ENCODE assay signal across 1 cellular context in the genomic region with DNA sequence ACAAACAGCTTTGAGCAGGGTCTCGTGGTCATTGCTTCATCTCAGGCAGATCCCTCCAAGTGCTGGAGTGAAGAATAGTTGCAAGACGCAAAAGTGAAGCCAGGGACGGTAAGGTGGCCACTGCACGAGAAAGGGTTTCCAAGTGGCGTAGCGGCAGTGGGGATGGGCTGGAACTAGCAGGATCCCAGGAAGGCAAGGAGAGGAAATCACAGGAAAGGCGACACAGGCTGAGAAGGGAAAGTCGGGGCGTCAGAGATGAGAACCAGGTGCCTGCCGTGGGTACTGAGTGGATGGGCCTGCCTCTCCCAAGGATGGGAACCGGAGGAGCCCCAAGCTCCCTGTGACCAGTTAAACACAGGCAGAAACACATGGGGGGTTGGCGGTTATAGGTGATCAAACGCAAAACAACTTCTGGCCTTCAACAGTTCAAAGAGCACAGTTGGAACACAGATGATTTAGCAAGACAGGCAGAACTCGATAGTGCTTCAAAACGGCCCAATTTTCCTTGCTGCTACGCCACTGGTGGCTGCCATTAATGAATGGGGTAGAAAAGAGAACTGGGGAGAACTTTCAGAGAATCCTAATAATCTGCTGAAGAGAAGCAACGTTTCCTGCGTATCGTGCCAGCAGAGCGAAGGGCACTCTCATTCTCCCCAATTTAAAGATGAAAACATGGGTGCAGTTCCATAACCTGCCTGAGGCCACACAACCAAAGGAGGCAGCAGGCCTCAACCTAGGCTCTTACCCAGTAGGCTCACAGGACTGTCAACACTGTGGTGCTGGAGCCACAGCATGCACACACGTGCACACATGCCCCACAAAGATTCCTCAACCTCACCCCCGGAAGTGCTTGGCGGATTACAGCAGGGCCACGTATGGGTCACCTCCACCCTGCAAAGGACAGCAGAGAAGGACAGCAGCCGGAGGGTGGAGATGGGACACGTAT.
TF ChIP-seq lines count a peak whose summit lies in the region.

No MANE protein-coding gene starts in this region.

TF ChIP-seq in HepG2, 621 proteins besides CTCF, POLR2A, EP300 and RAD21 (continued from another document and continues in another):
- TF ChIP-seq, protein P1, sequence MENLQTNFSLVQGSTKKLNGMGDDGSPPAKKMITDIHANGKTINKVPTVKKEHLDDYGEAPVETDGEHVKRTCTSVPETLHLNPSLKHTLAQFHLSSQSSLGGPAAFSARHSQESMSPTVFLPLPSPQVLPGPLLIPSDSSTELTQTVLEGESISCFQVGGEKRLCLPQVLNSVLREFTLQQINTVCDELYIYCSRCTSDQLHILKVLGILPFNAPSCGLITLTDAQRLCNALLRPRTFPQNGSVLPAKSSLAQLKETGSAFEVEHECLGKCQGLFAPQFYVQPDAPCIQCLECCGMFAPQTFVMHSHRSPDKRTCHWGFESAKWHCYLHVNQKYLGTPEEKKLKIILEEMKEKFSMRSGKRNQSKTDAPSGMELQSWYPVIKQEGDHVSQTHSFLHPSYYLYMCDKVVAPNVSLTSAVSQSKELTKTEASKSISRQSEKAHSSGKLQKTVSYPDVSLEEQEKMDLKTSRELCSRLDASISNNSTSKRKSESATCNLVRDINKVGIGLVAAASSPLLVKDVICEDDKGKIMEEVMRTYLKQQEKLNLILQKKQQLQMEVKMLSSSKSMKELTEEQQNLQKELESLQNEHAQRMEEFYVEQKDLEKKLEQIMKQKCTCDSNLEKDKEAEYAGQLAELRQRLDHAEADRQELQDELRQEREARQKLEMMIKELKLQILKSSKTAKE (CRISPR knock-in tag; IDR thresholded peaks at IDR 0.05; ENCODE audit: borderline replicate concordance), result no peak
- TF ChIP-seq ZNF607 (CRISPR knock-in tag; IDR thresholded peaks at IDR 0.05; ENCODE audit: borderline replicate concordance), result no peak
- TF ChIP-seq ZBTB7A (CRISPR knock-in tag; IDR thresholded peaks at IDR 0.05), result no peak
- TF ChIP-seq, protein P2, sequence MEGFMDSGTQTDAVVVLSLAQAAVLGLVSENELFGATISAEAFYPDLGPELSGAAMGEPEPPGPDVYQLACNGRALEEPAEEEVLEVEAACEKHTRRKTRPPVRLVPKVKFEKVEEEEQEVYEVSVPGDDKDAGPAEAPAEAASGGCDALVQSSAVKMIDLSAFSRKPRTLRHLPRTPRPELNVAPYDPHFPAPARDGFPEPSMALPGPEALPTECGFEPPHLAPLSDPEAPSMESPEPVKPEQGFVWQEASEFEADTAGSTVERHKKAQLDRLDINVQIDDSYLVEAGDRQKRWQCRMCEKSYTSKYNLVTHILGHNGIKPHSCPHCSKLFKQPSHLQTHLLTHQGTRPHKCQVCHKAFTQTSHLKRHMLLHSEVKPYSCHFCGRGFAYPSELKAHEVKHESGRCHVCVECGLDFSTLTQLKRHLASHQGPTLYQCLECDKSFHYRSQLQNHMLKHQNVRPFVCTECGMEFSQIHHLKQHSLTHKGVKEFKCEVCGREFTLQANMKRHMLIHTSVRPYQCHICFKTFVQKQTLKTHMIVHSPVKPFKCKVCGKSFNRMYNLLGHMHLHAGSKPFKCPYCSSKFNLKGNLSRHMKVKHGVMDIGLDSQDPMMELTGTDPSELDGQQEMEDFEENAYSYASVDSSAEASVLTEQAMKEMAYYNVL (CRISPR knock-in tag; IDR thresholded peaks at IDR 0.05; ENCODE audit: borderline replicate concordance), result no peak
- TF ChIP-seq, protein P3, sequence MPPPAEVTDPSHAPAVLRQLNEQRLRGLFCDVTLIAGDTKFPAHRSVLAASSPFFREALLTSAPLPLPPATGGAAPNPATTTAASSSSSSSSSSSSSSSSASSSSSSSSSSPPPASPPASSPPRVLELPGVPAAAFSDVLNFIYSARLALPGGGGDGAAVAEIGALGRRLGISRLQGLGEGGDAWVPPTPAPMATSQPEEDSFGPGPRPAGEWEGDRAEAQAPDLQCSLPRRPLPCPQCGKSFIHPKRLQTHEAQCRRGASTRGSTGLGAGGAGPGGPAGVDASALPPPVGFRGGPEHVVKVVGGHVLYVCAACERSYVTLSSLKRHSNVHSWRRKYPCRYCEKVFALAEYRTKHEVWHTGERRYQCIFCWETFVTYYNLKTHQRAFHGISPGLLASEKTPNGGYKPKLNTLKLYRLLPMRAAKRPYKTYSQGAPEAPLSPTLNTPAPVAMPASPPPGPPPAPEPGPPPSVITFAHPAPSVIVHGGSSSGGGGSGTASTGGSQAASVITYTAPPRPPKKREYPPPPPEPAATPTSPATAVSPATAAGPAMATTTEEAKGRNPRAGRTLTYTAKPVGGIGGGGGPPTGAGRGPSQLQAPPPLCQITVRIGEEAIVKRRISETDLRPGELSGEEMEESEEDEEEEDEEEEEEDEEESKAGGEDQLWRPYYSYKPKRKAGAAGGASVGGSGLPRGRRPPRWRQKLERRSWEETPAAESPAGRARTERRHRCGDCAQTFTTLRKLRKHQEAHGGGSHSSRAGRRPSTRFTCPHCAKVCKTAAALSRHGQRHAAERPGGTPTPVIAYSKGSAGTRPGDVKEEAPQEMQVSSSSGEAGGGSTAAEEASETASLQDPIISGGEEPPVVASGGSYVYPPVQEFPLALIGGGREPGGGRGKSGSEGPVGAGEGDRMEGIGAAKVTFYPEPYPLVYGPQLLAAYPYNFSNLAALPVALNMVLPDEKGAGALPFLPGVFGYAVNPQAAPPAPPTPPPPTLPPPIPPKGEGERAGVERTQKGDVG (CRISPR knock-in tag; IDR thresholded peaks at IDR 0.05; ENCODE audit: borderline replicate concordance), result peak; percentile 96; the same call in 1 of the 2 replicates
- TF ChIP-seq, protein P4, sequence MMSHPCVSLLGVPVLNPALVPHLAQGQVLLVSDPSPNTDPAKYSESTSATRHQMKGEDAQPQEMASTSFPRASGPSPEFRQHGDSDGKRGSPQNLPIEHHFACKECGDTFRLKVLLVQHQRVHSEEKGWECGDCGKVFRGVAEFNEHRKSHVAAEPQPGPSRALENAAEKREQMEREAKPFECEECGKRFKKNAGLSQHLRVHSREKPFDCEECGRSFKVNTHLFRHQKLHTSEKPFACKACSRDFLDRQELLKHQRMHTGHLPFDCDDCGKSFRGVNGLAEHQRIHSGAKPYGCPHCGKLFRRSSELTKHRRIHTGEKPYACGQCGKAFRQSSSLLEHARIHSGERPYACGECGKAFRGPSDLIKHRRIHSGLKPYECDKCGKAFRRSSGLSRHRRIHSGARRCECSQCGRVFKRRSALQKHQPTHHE (CRISPR knock-in tag; IDR thresholded peaks at IDR 0.05; ENCODE audit: borderline replicate concordance), result no peak
- TF ChIP-seq MIXL1 (CRISPR knock-in tag; IDR thresholded peaks at IDR 0.05), result no peak
- 0 out of 2 replicates have a peak, but pooled peaks have one; percentile 9 for TF ChIP-seq ZNF274 (CRISPR knock-in tag; IDR thresholded peaks at IDR 0.05)
- TF ChIP-seq ZMAT3 (CRISPR knock-in tag; conservative IDR thresholded peaks at IDR 0.05), result no peak
- TF ChIP-seq ELF4 (CRISPR knock-in tag; IDR thresholded peaks at IDR 0.05; ENCODE audit: borderline replicate concordance), result no peak
- TF ChIP-seq, protein P5, sequence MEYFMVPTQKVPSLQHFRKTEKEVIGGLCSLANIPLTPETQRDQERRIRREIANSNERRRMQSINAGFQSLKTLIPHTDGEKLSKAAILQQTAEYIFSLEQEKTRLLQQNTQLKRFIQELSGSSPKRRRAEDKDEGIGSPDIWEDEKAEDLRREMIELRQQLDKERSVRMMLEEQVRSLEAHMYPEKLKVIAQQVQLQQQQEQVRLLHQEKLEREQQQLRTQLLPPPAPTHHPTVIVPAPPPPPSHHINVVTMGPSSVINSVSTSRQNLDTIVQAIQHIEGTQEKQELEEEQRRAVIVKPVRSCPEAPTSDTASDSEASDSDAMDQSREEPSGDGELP (IDR thresholded peaks at IDR 0.05; ENCODE audit: borderline replicate concordance, low read depth), result peak; percentile 38; the same call in 1 of the 2 replicates
- peak; percentile 38 for TF ChIP-seq GATAD2A (CRISPR knock-in tag; IDR thresholded peaks at IDR 0.05)
- no peak for TF ChIP-seq ZNF891 (CRISPR knock-in tag; IDR thresholded peaks at IDR 0.05)
- TF ChIP-seq RFX5 (IDR thresholded peaks at IDR 0.05; ENCODE audit: low read depth, low read length), result no peak
- no peak; the same call in 1 of the 2 replicates for TF ChIP-seq ZNF570 (CRISPR knock-in tag; IDR thresholded peaks at IDR 0.05; ENCODE audit: borderline replicate concordance)
- TF ChIP-seq KMT2A (CRISPR knock-in tag; IDR thresholded peaks at IDR 0.05), result no peak
- TF ChIP-seq ZNF441 (CRISPR knock-in tag; IDR thresholded peaks at IDR 0.05; ENCODE audit: borderline replicate concordance), result no peak
- 0 out of 2 replicates have a peak, but pooled peaks have one; percentile 21 for TF ChIP-seq CEBPG (CRISPR knock-in tag; IDR thresholded peaks at IDR 0.05)
- no peak for TF ChIP-seq ATRX (CRISPR knock-in tag; IDR thresholded peaks at IDR 0.05; ENCODE audit: borderline replicate concordance)
- TF ChIP-seq, protein P6, sequence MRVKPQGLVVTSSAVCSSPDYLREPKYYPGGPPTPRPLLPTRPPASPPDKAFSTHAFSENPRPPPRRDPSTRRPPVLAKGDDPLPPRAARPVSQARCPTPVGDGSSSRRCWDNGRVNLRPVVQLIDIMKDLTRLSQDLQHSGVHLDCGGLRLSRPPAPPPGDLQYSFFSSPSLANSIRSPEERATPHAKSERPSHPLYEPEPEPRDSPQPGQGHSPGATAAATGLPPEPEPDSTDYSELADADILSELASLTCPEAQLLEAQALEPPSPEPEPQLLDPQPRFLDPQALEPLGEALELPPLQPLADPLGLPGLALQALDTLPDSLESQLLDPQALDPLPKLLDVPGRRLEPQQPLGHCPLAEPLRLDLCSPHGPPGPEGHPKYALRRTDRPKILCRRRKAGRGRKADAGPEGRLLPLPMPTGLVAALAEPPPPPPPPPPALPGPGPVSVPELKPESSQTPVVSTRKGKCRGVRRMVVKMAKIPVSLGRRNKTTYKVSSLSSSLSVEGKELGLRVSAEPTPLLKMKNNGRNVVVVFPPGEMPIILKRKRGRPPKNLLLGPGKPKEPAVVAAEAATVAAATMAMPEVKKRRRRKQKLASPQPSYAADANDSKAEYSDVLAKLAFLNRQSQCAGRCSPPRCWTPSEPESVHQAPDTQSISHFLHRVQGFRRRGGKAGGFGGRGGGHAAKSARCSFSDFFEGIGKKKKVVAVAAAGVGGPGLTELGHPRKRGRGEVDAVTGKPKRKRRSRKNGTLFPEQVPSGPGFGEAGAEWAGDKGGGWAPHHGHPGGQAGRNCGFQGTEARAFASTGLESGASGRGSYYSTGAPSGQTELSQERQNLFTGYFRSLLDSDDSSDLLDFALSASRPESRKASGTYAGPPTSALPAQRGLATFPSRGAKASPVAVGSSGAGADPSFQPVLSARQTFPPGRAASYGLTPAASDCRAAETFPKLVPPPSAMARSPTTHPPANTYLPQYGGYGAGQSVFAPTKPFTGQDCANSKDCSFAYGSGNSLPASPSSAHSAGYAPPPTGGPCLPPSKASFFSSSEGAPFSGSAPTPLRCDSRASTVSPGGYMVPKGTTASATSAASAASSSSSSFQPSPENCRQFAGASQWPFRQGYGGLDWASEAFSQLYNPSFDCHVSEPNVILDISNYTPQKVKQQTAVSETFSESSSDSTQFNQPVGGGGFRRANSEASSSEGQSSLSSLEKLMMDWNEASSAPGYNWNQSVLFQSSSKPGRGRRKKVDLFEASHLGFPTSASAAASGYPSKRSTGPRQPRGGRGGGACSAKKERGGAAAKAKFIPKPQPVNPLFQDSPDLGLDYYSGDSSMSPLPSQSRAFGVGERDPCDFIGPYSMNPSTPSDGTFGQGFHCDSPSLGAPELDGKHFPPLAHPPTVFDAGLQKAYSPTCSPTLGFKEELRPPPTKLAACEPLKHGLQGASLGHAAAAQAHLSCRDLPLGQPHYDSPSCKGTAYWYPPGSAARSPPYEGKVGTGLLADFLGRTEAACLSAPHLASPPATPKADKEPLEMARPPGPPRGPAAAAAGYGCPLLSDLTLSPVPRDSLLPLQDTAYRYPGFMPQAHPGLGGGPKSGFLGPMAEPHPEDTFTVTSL (CRISPR knock-in tag; IDR thresholded peaks at IDR 0.05; ENCODE audit: borderline replicate concordance), result no peak
- TF ChIP-seq, protein P7, sequence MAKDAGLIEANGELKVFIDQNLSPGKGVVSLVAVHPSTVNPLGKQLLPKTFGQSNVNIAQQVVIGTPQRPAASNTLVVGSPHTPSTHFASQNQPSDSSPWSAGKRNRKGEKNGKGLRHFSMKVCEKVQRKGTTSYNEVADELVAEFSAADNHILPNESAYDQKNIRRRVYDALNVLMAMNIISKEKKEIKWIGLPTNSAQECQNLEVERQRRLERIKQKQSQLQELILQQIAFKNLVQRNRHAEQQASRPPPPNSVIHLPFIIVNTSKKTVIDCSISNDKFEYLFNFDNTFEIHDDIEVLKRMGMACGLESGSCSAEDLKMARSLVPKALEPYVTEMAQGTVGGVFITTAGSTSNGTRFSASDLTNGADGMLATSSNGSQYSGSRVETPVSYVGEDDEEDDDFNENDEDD (CRISPR knock-in tag; IDR thresholded peaks at IDR 0.05; ENCODE audit: borderline replicate concordance), result no peak
- peak; percentile 61; the same call in 1 of the 2 replicates for TF ChIP-seq MED1 (CRISPR knock-in tag; IDR thresholded peaks at IDR 0.05)
- TF ChIP-seq, protein P8, sequence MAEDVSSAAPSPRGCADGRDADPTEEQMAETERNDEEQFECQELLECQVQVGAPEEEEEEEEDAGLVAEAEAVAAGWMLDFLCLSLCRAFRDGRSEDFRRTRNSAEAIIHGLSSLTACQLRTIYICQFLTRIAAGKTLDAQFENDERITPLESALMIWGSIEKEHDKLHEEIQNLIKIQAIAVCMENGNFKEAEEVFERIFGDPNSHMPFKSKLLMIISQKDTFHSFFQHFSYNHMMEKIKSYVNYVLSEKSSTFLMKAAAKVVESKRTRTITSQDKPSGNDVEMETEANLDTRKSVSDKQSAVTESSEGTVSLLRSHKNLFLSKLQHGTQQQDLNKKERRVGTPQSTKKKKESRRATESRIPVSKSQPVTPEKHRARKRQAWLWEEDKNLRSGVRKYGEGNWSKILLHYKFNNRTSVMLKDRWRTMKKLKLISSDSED (CRISPR knock-in tag; IDR thresholded peaks at IDR 0.05), result no peak
- no peak for TF ChIP-seq ZFP36L1 (CRISPR knock-in tag; IDR thresholded peaks at IDR 0.05)
- TF ChIP-seq ZNF496 (CRISPR knock-in tag; IDR thresholded peaks at IDR 0.05; ENCODE audit: insufficient replicate concordance), result no peak
- TF ChIP-seq ZNF138 (CRISPR knock-in tag; IDR thresholded peaks at IDR 0.05; ENCODE audit: low read depth), result no peak
- TF ChIP-seq CHD2 (IDR thresholded peaks at IDR 0.05; ENCODE audit: low read depth, low read length), result no peak
- peak; percentile 47; the same call in 1 of the 2 replicates for TF ChIP-seq ZMYM4 (CRISPR knock-in tag; IDR thresholded peaks at IDR 0.05)
- TF ChIP-seq SIN3B (IDR thresholded peaks at IDR 0.05; ENCODE audit: low read length), result no peak
- TF ChIP-seq ZNF33B (CRISPR knock-in tag; IDR thresholded peaks at IDR 0.05), result no peak
- no peak for TF ChIP-seq CBX2 (IDR thresholded peaks at IDR 0.05; ENCODE audit: low read depth, low read length)
- no peak for TF ChIP-seq CBX2 (CRISPR knock-in tag; IDR thresholded peaks at IDR 0.05; ENCODE audit: low read depth)
- TF ChIP-seq THAP11 (CRISPR knock-in tag; IDR thresholded peaks at IDR 0.05), result no peak
- no peak for TF ChIP-seq ZSCAN30 (CRISPR knock-in tag; IDR thresholded peaks at IDR 0.05)
- no peak for TF ChIP-seq TEAD3 (CRISPR knock-in tag; optimal IDR thresholded peaks at IDR 0.05; ENCODE audit: borderline replicate concordance)
- TF ChIP-seq ZNF124 (CRISPR knock-in tag; IDR thresholded peaks at IDR 0.05), result no peak
- TF ChIP-seq ATF7-NPFF (CRISPR knock-in tag; IDR thresholded peaks at IDR 0.05; ENCODE audit: low read depth), result 0 out of 2 replicates have a peak, but pooled peaks have one; percentile 37
